ENCODE assay signal across 1 cellular context in the genomic region with DNA sequence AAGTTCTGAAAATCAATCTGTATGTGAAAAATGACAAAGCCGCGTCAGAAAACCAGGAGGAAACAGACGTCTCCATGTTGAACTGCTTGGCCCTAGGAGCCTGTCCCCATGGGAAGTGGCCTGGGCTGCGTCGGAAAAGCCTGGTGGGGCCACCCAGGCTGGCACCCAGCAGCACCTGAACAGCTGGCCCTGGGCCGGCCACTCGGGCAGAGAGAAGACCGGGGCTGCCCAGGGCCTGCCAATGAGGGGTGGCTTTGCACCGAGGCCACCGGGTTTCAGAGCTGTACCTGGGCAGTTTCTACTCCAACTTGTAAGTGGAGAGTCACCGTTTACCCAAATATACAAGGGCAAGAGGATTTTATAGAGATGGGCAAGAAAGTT.
TF ChIP-seq lines count a peak whose summit lies in the region.

No MANE protein-coding gene starts in this region.

TF ChIP-seq in HepG2, 621 proteins besides CTCF, POLR2A, EP300 and RAD21:
- TF ChIP-seq, protein P1, sequence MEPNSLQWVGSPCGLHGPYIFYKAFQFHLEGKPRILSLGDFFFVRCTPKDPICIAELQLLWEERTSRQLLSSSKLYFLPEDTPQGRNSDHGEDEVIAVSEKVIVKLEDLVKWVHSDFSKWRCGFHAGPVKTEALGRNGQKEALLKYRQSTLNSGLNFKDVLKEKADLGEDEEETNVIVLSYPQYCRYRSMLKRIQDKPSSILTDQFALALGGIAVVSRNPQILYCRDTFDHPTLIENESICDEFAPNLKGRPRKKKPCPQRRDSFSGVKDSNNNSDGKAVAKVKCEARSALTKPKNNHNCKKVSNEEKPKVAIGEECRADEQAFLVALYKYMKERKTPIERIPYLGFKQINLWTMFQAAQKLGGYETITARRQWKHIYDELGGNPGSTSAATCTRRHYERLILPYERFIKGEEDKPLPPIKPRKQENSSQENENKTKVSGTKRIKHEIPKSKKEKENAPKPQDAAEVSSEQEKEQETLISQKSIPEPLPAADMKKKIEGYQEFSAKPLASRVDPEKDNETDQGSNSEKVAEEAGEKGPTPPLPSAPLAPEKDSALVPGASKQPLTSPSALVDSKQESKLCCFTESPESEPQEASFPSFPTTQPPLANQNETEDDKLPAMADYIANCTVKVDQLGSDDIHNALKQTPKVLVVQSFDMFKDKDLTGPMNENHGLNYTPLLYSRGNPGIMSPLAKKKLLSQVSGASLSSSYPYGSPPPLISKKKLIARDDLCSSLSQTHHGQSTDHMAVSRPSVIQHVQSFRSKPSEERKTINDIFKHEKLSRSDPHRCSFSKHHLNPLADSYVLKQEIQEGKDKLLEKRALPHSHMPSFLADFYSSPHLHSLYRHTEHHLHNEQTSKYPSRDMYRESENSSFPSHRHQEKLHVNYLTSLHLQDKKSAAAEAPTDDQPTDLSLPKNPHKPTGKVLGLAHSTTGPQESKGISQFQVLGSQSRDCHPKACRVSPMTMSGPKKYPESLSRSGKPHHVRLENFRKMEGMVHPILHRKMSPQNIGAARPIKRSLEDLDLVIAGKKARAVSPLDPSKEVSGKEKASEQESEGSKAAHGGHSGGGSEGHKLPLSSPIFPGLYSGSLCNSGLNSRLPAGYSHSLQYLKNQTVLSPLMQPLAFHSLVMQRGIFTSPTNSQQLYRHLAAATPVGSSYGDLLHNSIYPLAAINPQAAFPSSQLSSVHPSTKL (CRISPR knock-in tag; IDR thresholded peaks at IDR 0.05) = no peak
- TF ChIP-seq TAF1 (CRISPR knock-in tag; IDR thresholded peaks at IDR 0.05) (peak; percentile 17; the same call in 1 of the 2 replicates), MEIS1 (CRISPR knock-in tag; IDR thresholded peaks at IDR 0.05; ENCODE audit: borderline replicate concordance) (0 out of 2 replicates have a peak, but pooled peaks have one; percentile 3), TMF1 (CRISPR knock-in tag; IDR thresholded peaks at IDR 0.05; ENCODE audit: low read depth) (no peak), PCBP1 (IDR thresholded peaks at IDR 0.05; ENCODE audit: borderline replicate concordance, low read depth, low read length) (no peak), NFKB2 (CRISPR knock-in tag; IDR thresholded peaks at IDR 0.05; ENCODE audit: borderline replicate concordance) (0 out of 2 replicates have a peak, but pooled peaks have one; percentile 8), ZMAT3 (CRISPR knock-in tag; conservative IDR thresholded peaks at IDR 0.05) (0 out of 2 replicates have a peak, but pooled peaks have one; percentile 2), SUZ12 (IDR thresholded peaks at IDR 0.05; ENCODE audit: low read depth, low read length) (no peak), NR2F6 (IDR thresholded peaks at IDR 0.05) (no peak), NR2F6 (CRISPR knock-in tag; IDR thresholded peaks at IDR 0.05) (no peak)
- TF ChIP-seq, protein P2, sequence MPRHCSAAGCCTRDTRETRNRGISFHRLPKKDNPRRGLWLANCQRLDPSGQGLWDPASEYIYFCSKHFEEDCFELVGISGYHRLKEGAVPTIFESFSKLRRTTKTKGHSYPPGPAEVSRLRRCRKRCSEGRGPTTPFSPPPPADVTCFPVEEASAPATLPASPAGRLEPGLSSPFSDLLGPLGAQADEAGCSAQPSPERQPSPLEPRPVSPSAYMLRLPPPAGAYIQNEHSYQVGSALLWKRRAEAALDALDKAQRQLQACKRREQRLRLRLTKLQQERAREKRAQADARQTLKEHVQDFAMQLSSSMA (CRISPR knock-in tag; IDR thresholded peaks at IDR 0.05) = peak; percentile 53; the same call in 1 of the 2 replicates
- TF ChIP-seq, protein P3, sequence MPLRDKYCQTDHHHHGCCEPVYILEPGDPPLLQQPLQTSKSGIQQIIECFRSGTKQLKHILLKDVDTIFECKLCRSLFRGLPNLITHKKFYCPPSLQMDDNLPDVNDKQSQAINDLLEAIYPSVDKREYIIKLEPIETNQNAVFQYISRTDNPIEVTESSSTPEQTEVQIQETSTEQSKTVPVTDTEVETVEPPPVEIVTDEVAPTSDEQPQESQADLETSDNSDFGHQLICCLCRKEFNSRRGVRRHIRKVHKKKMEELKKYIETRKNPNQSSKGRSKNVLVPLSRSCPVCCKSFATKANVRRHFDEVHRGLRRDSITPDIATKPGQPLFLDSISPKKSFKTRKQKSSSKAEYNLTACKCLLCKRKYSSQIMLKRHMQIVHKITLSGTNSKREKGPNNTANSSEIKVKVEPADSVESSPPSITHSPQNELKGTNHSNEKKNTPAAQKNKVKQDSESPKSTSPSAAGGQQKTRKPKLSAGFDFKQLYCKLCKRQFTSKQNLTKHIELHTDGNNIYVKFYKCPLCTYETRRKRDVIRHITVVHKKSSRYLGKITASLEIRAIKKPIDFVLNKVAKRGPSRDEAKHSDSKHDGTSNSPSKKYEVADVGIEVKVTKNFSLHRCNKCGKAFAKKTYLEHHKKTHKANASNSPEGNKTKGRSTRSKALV (CRISPR knock-in tag; IDR thresholded peaks at IDR 0.05) = 0 out of 2 replicates have a peak, but pooled peaks have one; percentile 0
